8 cellular contexts compared by ENCODE assay signal in the genomic region with DNA sequence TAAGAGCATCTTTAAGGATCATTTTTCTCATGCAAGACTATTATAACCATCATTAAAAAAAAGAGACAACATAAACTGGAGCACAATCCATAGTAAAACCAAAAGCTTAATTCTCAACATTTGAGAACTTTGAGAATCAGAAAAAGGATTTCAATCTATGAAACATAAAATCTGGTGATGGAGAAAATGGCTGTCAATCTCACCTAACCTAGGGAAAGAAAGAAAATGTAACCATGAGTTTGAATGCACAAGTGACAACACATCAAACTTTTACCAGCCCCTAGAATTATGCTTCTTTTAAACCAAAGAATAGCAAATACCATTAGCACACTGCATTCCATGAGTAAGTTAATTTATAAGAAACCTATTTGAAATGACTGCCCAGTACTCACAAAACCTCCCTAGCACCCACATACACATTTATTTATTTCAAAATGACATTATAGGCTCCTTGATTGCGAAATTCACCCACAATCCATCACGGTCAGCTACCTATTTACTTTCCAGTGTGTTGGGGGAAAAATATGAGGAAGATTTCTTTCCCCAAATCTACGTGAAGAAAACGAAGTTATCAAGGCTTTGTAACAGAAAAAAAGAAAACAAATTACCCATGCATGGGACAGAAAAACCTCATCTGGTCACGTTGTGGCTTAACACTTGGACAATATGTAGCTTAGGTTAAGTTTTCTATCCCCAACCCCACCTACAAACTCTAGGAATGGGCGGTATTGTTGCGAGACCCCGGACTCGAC. TPM values are rescaled to one million over a fixed set of nuclear protein-coding genes. Genes with fewer than 3 reads are reported as not detected.
A peak's percentile ranks its signal among the peaks of the same experiment; 100 is the strongest.
DNase-seq lines count a peak whose midpoint lies in the region; ATAC-seq and TF ChIP-seq lines count a peak whose summit lies in the region.

No MANE protein-coding gene starts in this region.

- no peak for TF ChIP-seq CTCF in WERI-Rb-1 (IDR thresholded peaks at IDR 0.05; ENCODE audit: low read depth, low read length)

- no peaks in the 10 kb centered on the region for H3K27me3 ChIP-seq in WERI-Rb-1 (ENCODE audit: insufficient read depth, low read depth, severe bottlenecking)
- H3K27me3 ChIP-seq in skeletal muscle satellite cell (ENCODE audit: control insufficient read depth, insufficient read depth, low read length), result no peaks in the 10 kb centered on the region

- no peak for ATAC-seq in GM19397 (IDR thresholded peaks at IDR 0.05; ENCODE audit: unreplicated experiment)

- peak; percentile 18 for DNase-seq in stimulated activated CD4-positive, alpha-beta T cell treated with anti-CD3 and anti-CD28 coated beads, Interleukin-15, amount 100 ng/mL, for 24 hours
- no peak for DNase-seq in stimulated activated CD4-positive, alpha-beta T cell treated with anti-CD3 and anti-CD28 coated beads, Interleukin-1b, Interleukin-23, amount 100 ng/mL, for 48 hours
- DNase-seq in WERI-Rb-1 (no peak), globus pallidus (ENCODE audit: low spot score) (peak; percentile 1), hippocampal formation (lab: John Stamatoyannopoulos, UW) (no peak), KG1 (lab: John Stamatoyannopoulos, UW) (no peak)

- peaks cover 22% of the 10 kb centered on the region for H3K4me1 ChIP-seq in skeletal muscle satellite cell (ENCODE audit: control insufficient read depth, insufficient read depth, low read length)

- H3K4me3 ChIP-seq in WERI-Rb-1 (ENCODE audit: low read depth, low read length) (peak overlapping the region; percentile 72), skeletal muscle satellite cell (ENCODE audit: low read length) (peak overlapping the region; percentile 89)

- peak overlapping the region; percentile 98 for H3K9ac ChIP-seq in skeletal muscle satellite cell (ENCODE audit: low read depth, low read length)

- peak overlapping the region; percentile 92 for H3K27ac ChIP-seq in WERI-Rb-1

- H3K9me3 ChIP-seq in WERI-Rb-1 (ENCODE audit: severe bottlenecking) (no peaks in the 10 kb centered on the region), skeletal muscle satellite cell (replicated peaks; ENCODE audit: low read length) (no peaks in the 10 kb centered on the region)

- peak overlapping the region; percentile 94 for H3K4me2 ChIP-seq in skeletal muscle satellite cell (ENCODE audit: low read length)

- H3K36me3 ChIP-seq in WERI-Rb-1 (peaks cover 24% of the 10 kb centered on the region), skeletal muscle satellite cell (ENCODE audit: insufficient read depth, low read length) (peaks cover 3% of the 10 kb centered on the region)

RNA-seq across cellular contexts. Expression of gene ASCC3, which starts 0.8 kb away (rescaled TPM):
- 66.0 and 89.5 TPM in 2 replicates for total RNA-seq in skeletal muscle satellite cell (2012; rRNA removed)

Comparison
In these comparisons a context has a peak if more than half of its experiments do, and no peak if none do; other contexts are left out.
1. DNase-seq: peak in stimulated activated CD4-positive, alpha-beta T cell treated with anti-CD3 and anti-CD28 coated beads, Interleukin-15, amount 100 ng/mL, for 24 hours (single experiment) and globus pallidus (single experiment); none in stimulated activated CD4-positive, alpha-beta T cell treated with anti-CD3 and anti-CD28 coated beads, Interleukin-1b, Interleukin-23, amount 100 ng/mL, for 48 hours (single experiment), WERI-Rb-1 (single experiment), hippocampal formation (0 of 2) and KG1 (single experiment).